1 cellular context compared by ENCODE assay signal in the genomic region with DNA sequence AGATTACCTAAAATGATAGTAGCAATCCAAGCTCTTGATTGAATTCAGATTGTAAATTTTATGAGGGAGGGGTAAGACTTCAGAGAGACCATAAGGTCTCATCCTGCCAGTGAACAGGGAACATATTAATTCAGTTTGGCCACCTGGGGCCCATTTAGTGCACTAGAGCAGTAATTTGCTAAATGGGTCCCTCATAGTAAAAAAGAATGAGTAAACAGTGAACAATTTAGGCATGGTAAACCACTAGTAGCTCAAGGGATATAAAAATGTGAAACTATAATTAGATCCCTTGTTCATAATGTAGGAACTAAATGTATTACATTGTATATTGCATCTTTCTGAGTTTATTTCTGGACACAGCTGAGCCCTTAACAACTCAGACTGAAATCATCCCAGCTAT.
TF ChIP-seq lines count a peak whose summit lies in the region.

No MANE protein-coding gene starts in this region.

TF ChIP-seq in HEK293, 187 proteins besides CTCF, POLR2A, EP300 and RAD21 (continued from another document and continues in another):
- TF ChIP-seq ZNF280C (tag by site-specific recombination; IDR thresholded peaks at IDR 0.05) (no peak), FEZF1 (tag by site-specific recombination; IDR thresholded peaks at IDR 0.05) (peak; percentile 71), ZNF16 (tag by site-specific recombination; IDR thresholded peaks at IDR 0.05; ENCODE audit: low read depth) (no peak), ZSCAN23 (tag by site-specific recombination; IDR thresholded peaks at IDR 0.05) (no peak), ZNF175 (tag by site-specific recombination; IDR thresholded peaks at IDR 0.05) (no peak), ZNF112 (tag by site-specific recombination; IDR thresholded peaks at IDR 0.05) (no peak), TCF7L2 (IDR thresholded peaks at IDR 0.05; ENCODE audit: borderline replicate concordance, low read depth, low read length) (peak; percentile 55; the same call in 1 of the 2 replicates), ZNF311 (tag by site-specific recombination; IDR thresholded peaks at IDR 0.05; ENCODE audit: borderline replicate concordance) (no peak), REST (tag by site-specific recombination; IDR thresholded peaks at IDR 0.05) (no peak), BCL11B (tag by site-specific recombination; IDR thresholded peaks at IDR 0.05; ENCODE audit: low read depth) (no peak), IKZF3 (tag by site-specific recombination; IDR thresholded peaks at IDR 0.05) (peak; percentile 37; the same call in 1 of the 2 replicates), ZNF747 (tag by site-specific recombination; IDR thresholded peaks at IDR 0.05) (no peak), ZSCAN30 (tag by site-specific recombination; IDR thresholded peaks at IDR 0.05) (0 out of 2 replicates have a peak, but pooled peaks have one; percentile 70), ZNF544 (tag by site-specific recombination; IDR thresholded peaks at IDR 0.05) (no peak), ZNF658 (tag by site-specific recombination; IDR thresholded peaks at IDR 0.05) (no peak), ZNF692 (tag by site-specific recombination; IDR thresholded peaks at IDR 0.05) (no peak), ZNF132 (tag by site-specific recombination; IDR thresholded peaks at IDR 0.05; ENCODE audit: borderline replicate concordance) (no peak), OSR2 (tag by site-specific recombination; IDR thresholded peaks at IDR 0.05) (peak; percentile 89), GLIS2 (tag by site-specific recombination; IDR thresholded peaks at IDR 0.05) (no peak), ZNF654 (tag by site-specific recombination; IDR thresholded peaks at IDR 0.05; ENCODE audit: low read depth) (no peak), SCRT1 (tag by site-specific recombination; IDR thresholded peaks at IDR 0.05; ENCODE audit: borderline replicate concordance) (no peak), ZNF561 (tag by site-specific recombination; IDR thresholded peaks at IDR 0.05; ENCODE audit: borderline replicate concordance) (no peak), ZNF670 (tag by site-specific recombination; IDR thresholded peaks at IDR 0.05; ENCODE audit: low read depth) (no peak), KLF16 (tag by site-specific recombination; IDR thresholded peaks at IDR 0.05) (peak; percentile 14; the same call in 1 of the 2 replicates), ZNF350 (tag by site-specific recombination; IDR thresholded peaks at IDR 0.05) (no peak), ZNF140 (tag by site-specific recombination; IDR thresholded peaks at IDR 0.05) (no peak), KLF17 (tag by site-specific recombination; IDR thresholded peaks at IDR 0.05) (no peak), ZNF610 (tag by site-specific recombination; IDR thresholded peaks at IDR 0.05; ENCODE audit: borderline replicate concordance) (0 out of 2 replicates have a peak, but pooled peaks have one; percentile 27), GFI1B (tag by site-specific recombination; IDR thresholded peaks at IDR 0.05) (no peak), ZNF2 (tag by site-specific recombination; IDR thresholded peaks at IDR 0.05) (0 out of 2 replicates have a peak, but pooled peaks have one; percentile 44), KLF1 (tag by site-specific recombination; IDR thresholded peaks at IDR 0.05) (no peak), ZNF555 (tag by site-specific recombination; conservative IDR thresholded peaks at IDR 0.05) (no peak), ZNF677 (tag by site-specific recombination; IDR thresholded peaks at IDR 0.05) (no peak), ZBTB20 (tag by site-specific recombination; IDR thresholded peaks at IDR 0.05) (peak; percentile 31; the same call in 1 of the 2 replicates), ZNF660 (tag by site-specific recombination; IDR thresholded peaks at IDR 0.05) (no peak), ZNF18 (tag by site-specific recombination; IDR thresholded peaks at IDR 0.05) (peak; percentile 46; the same call in 1 of the 2 replicates), SP3 (tag by site-specific recombination; IDR thresholded peaks at IDR 0.05) (no peak), KLF9 (tag by site-specific recombination; IDR thresholded peaks at IDR 0.05; ENCODE audit: low read depth) (no peak), PRDM10 (tag by site-specific recombination; IDR thresholded peaks at IDR 0.05) (no peak), ZNF24 (tag by site-specific recombination; IDR thresholded peaks at IDR 0.05) (no peak), ZNF560 (tag by site-specific recombination; IDR thresholded peaks at IDR 0.05; ENCODE audit: borderline replicate concordance) (no peak), ZBTB21 (tag by site-specific recombination; IDR thresholded peaks at IDR 0.05) (no peak), ZNF146 (tag by site-specific recombination; IDR thresholded peaks at IDR 0.05) (no peak), ZNF426 (tag by site-specific recombination; IDR thresholded peaks at IDR 0.05) (no peak), ZNF23 (tag by site-specific recombination; IDR thresholded peaks at IDR 0.05; ENCODE audit: borderline replicate concordance) (no peak), PRDM1 (tag by site-specific recombination; IDR thresholded peaks at IDR 0.05) (no peak), ZNF792 (tag by site-specific recombination; IDR thresholded peaks at IDR 0.05) (no peak)
- TF ChIP-seq, protein P1, sequence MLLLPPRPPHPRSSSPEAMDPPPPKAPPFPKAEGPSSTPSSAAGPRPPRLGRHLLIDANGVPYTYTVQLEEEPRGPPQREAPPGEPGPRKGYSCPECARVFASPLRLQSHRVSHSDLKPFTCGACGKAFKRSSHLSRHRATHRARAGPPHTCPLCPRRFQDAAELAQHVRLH (tag by site-specific recombination; IDR thresholded peaks at IDR 0.05), result peak; percentile 82
- TF ChIP-seq, protein P2, sequence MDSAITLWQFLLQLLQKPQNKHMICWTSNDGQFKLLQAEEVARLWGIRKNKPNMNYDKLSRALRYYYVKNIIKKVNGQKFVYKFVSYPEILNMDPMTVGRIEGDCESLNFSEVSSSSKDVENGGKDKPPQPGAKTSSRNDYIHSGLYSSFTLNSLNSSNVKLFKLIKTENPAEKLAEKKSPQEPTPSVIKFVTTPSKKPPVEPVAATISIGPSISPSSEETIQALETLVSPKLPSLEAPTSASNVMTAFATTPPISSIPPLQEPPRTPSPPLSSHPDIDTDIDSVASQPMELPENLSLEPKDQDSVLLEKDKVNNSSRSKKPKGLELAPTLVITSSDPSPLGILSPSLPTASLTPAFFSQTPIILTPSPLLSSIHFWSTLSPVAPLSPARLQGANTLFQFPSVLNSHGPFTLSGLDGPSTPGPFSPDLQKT (IDR thresholded peaks at IDR 0.05; ENCODE audit: borderline replicate concordance, low read depth, low read length), result no peak
- TF ChIP-seq, protein P3, sequence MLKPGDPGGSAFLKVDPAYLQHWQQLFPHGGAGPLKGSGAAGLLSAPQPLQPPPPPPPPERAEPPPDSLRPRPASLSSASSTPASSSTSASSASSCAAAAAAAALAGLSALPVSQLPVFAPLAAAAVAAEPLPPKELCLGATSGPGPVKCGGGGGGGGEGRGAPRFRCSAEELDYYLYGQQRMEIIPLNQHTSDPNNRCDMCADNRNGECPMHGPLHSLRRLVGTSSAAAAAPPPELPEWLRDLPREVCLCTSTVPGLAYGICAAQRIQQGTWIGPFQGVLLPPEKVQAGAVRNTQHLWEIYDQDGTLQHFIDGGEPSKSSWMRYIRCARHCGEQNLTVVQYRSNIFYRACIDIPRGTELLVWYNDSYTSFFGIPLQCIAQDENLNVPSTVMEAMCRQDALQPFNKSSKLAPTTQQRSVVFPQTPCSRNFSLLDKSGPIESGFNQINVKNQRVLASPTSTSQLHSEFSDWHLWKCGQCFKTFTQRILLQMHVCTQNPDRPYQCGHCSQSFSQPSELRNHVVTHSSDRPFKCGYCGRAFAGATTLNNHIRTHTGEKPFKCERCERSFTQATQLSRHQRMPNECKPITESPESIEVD (tag by site-specific recombination; IDR thresholded peaks at IDR 0.05), result peak; percentile 93
